In the genomic region with DNA sequence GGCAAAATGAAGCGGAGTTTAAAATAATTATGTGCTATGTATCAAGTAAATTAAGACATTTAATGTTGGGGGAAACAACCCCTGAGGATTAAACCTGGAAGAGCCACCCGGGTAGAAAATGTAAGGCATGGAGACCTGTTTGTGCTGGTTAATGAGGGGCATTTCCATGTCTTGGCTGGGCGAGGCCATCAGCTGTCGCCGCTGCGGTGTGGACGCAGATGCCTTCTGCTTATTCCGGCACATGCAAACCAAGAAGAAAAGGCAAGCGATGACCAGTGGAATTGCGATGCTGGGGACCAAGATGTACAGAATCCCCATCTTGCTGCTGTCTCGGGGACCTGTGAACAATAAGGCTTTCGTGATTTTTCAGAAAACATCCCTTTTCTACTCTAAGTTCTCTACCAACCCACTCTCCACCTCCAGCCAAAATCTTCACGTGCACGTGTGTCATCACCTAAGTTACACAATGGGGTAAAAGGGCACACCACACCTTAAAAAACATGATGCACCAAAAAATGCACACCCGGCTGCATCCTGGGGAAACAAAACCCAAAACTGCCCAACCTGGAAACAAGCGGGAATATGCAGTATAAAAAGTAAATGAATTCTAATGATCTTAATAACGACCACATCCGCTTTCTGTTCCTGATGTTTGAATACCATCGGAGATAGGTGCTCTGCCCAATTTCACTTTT, we compare ENCODE assay signal across 16 cellular contexts.
DNase-seq lines count a peak whose midpoint lies in the region; ATAC-seq and TF ChIP-seq lines count a peak whose summit lies in the region.
"Had no signal": no experiment of that assay in that cellular context is flagged by ENCODE, and none has a peak within 500 bp of the region (broad histone marks: within the 10 kb centered on the region; RNA-seq: fewer than 3 reads in every experiment).

No MANE protein-coding gene starts in this region.

- H3K9ac ChIP-seq in PC-3 (ENCODE audit: low read length), result no peak overlapping the region
- H3K9ac ChIP-seq in mesenchymal stem cell (ENCODE audit: low read length), result no peak overlapping the region
- H3K9ac ChIP-seq: BLaER1 had no signal

- H3K36me3 Mint-ChIP-seq in activated CD8-positive, alpha-beta memory T cell treated with anti-CD3 and anti-CD28 coated beads, Interleukin-2, amount 10 ng/mL, durations not matched to agents 7 days and 5 days, result no peaks in the 10 kb centered on the region
- H3K36me3 Mint-ChIP-seq in stimulated activated effector memory CD8-positive, alpha-beta T cell treated with anti-CD3 and anti-CD28 coated beads, Interleukin-12 subunit alpha, Interleukin-12 subunit beta, amount 100 ng/mL, for 72 hours, result no peaks in the 10 kb centered on the region
- no peaks in the 10 kb centered on the region for H3K36me3 Mint-ChIP-seq in activated T-cell treated with anti-CD3 and anti-CD28 coated beads, Interleukin-2, amount 50 U/mL, for 72 hours (ENCODE audit: insufficient read depth in 2 of 2)
- H3K36me3 Mint-ChIP-seq: CD14-positive monocyte; CD4-positive, alpha-beta memory T cell had no signal

- no peak overlapping the region for H2BK120ac ChIP-seq in mesenchymal stem cell (ENCODE audit: low read depth, low read length)

- H2AFZ ChIP-seq in PC-3 (ENCODE audit: low read length) (no peak overlapping the region), osteoblast (ENCODE audit: low read length) (no peak overlapping the region), mesenchymal stem cell (ENCODE audit: low read depth, low read length) (no peak overlapping the region)

- no peak overlapping the region for H3K27ac Mint-ChIP-seq in activated CD8-positive, alpha-beta memory T cell treated with anti-CD3 and anti-CD28 coated beads, Interleukin-2, amount 10 ng/mL, durations not matched to agents 7 days and 5 days
- H3K27ac Mint-ChIP-seq in stimulated activated effector memory CD8-positive, alpha-beta T cell treated with anti-CD3 and anti-CD28 coated beads, Interleukin-12 subunit alpha, Interleukin-12 subunit beta, amount 100 ng/mL, for 72 hours, result peak overlapping the region; percentile 26
- no peak overlapping the region for H3K27ac Mint-ChIP-seq in activated T-cell treated with anti-CD3 and anti-CD28 coated beads, Interleukin-2, amount 50 U/mL, for 72 hours
- H3K27ac Mint-ChIP-seq: CD4-positive, alpha-beta memory T cell; HFFc6 had no signal

- H4K8ac ChIP-seq in mesenchymal stem cell (ENCODE audit: low read length), result no peak overlapping the region

- intact Hi-C loops in PC-3 (cut with micrococcal nuclease), result loop anchor here (1.0 to 5.0 kb wide), 3 partner anchors 66 to 811 kb away; no protein-coding TSS in a partner anchor

- BruUV-seq in PC-3 (replicated peaks; lab: Mats Ljungman, UMichigan), result no TSS peak

- DNase-seq in activated CD8-positive, alpha-beta memory T cell treated with anti-CD3 and anti-CD28 coated beads for 24 hours, result peak; percentile 37
- DNase-seq in activated CD8-positive, alpha-beta memory T cell treated with anti-CD3 and anti-CD28 coated beads, Interleukin-2, amount 10 ng/mL, durations not matched to agents 7 days and 5 days, result no peak
- peak; percentile 9 for DNase-seq in PC-3
- DNase-seq in osteoblast (ENCODE audit: insufficient read length, low spot score, missing footprints), result peak; percentile 54
- no peak for DNase-seq in stimulated activated effector memory CD8-positive, alpha-beta T cell treated with anti-CD3 and anti-CD28 coated beads, Interleukin-12 subunit alpha, Interleukin-12 subunit beta, amount 100 ng/mL, for 72 hours (ENCODE audit: low spot score in 2 of 2)
- no peak for DNase-seq in mesenchymal stem cell
- DNase-seq in activated CD4-positive, alpha-beta T cell treated with anti-CD3 and anti-CD28 coated beads for 1 hour, result no peak
- DNase-seq in activated T-cell treated with anti-CD3 and anti-CD28 coated beads, Interleukin-2, amount 50 U/mL, for 72 hours, result no peak
- DNase-seq: GDM1, GOT3 had no signal

- H4K20me1 ChIP-seq in PC-3 (ENCODE audit: low read length) (no peaks in the 10 kb centered on the region), osteoblast (ENCODE audit: insufficient read depth, low read length) (no peaks in the 10 kb centered on the region)
- H4K20me1 ChIP-seq: BLaER1 had no signal

- no peak for TF ChIP-seq CTCF in PC-3 (conservative IDR thresholded peaks at IDR 0.05; ENCODE audit: low read depth, low read length)
- TF ChIP-seq CTCF in osteoblast (IDR thresholded peaks at IDR 0.05; ENCODE audit: extremely low read depth, low read depth, low read length), result no peak

- no peak overlapping the region for H2BK12ac ChIP-seq in mesenchymal stem cell (ENCODE audit: low read length in 2 of 2)

- no peak overlapping the region for H3K23ac ChIP-seq in mesenchymal stem cell (ENCODE audit: low read length in 2 of 2)

- H3K27ac ChIP-seq in PC-3 (ENCODE audit: low read length) (no peak overlapping the region), osteoblast (ENCODE audit: low read depth, low read length) (no peak overlapping the region), mesenchymal stem cell (ENCODE audit: low read length, poor library complexity, severe bottlenecking) (no peak overlapping the region)
- H3K27ac ChIP-seq: 22Rv1, BLaER1, HL-60 had no signal

- no peaks in the 10 kb centered on the region for H3K9me2 ChIP-seq in PC-3 (replicated peaks; ENCODE audit: low read length)

- peaks cover 11% of the 10 kb centered on the region for H3K27me3 Mint-ChIP-seq in activated CD8-positive, alpha-beta memory T cell treated with anti-CD3 and anti-CD28 coated beads, Interleukin-2, amount 10 ng/mL, durations not matched to agents 7 days and 5 days
- H3K27me3 Mint-ChIP-seq in activated T-cell treated with anti-CD3 and anti-CD28 coated beads, Interleukin-2, amount 50 U/mL, for 72 hours (ENCODE audit: low read depth), result peaks cover 24% of the 10 kb centered on the region

- H3K27me3 ChIP-seq in PC-3 (ENCODE audit: low read length) (no peaks in the 10 kb centered on the region), osteoblast (ENCODE audit: insufficient read depth, low read length) (no peaks in the 10 kb centered on the region), mesenchymal stem cell (ENCODE audit: control insufficient read depth in 1 of 2, insufficient read depth in 1 of 2, low read length in 2 of 2) (no peaks in the 10 kb centered on the region)
- H3K27me3 ChIP-seq: BLaER1 had no signal

- H3K9me3 ChIP-seq in PC-3 (ENCODE audit: low read length) (no peaks in the 10 kb centered on the region), osteoblast (ENCODE audit: low read depth, low read length) (no peaks in the 10 kb centered on the region), mesenchymal stem cell (ENCODE audit: control insufficient read depth, low read length) (no peaks in the 10 kb centered on the region)
- H3K9me3 ChIP-seq: BLaER1 had no signal

- H3K18ac ChIP-seq in mesenchymal stem cell (ENCODE audit: low read depth in 1 of 2, low read length in 2 of 2), result no peak overlapping the region

- no peaks in the 10 kb centered on the region for H3K9me3 Mint-ChIP-seq in activated CD8-positive, alpha-beta memory T cell treated with anti-CD3 and anti-CD28 coated beads, Interleukin-2, amount 10 ng/mL, durations not matched to agents 7 days and 5 days (ENCODE audit: low read depth)
- H3K9me3 Mint-ChIP-seq in stimulated activated effector memory CD8-positive, alpha-beta T cell treated with anti-CD3 and anti-CD28 coated beads, Interleukin-12 subunit alpha, Interleukin-12 subunit beta, amount 100 ng/mL, for 72 hours, result no peaks in the 10 kb centered on the region
- no peaks in the 10 kb centered on the region for H3K9me3 Mint-ChIP-seq in activated T-cell treated with anti-CD3 and anti-CD28 coated beads, Interleukin-2, amount 50 U/mL, for 72 hours
- H3K9me3 Mint-ChIP-seq: CD14-positive monocyte; CD4-positive, alpha-beta memory T cell; HFFc6 had no signal

- H3K79me1 ChIP-seq in mesenchymal stem cell (replicated peaks; ENCODE audit: low read length, poor library complexity, severe bottlenecking), result peaks cover 1% of the 10 kb centered on the region

- H3F3A ChIP-seq in PC-3 (ENCODE audit: low read length, unreplicated experiment), result no peaks in the 10 kb centered on the region

- WGBS in mesenchymal stem cell, result 96% methylated on average over 19 of the region's 19 CpGs

- no peak overlapping the region for H2BK5ac ChIP-seq in mesenchymal stem cell (ENCODE audit: low read depth, low read length, poor library complexity, severe bottlenecking)

- H3K14ac ChIP-seq in mesenchymal stem cell (ENCODE audit: low read length in 2 of 2), result no peak overlapping the region

- no peak for ATAC-seq in activated CD8-positive, alpha-beta memory T cell treated with anti-CD3 and anti-CD28 coated beads, Interleukin-2, amount 10 ng/mL, durations not matched to agents 7 days and 5 days
- no peak for ATAC-seq in PC-3
- no peak for ATAC-seq in stimulated activated effector memory CD8-positive, alpha-beta T cell treated with anti-CD3 and anti-CD28 coated beads, Interleukin-12 subunit alpha, Interleukin-12 subunit beta, amount 100 ng/mL, for 72 hours
- ATAC-seq in activated T-cell treated with anti-CD3 and anti-CD28 coated beads, Interleukin-2, amount 50 U/mL, for 72 hours (replicated peaks in 1 of 2), result no peak

- peaks cover 12% of the 10 kb centered on the region for H3K4me1 Mint-ChIP-seq in activated CD8-positive, alpha-beta memory T cell treated with anti-CD3 and anti-CD28 coated beads, Interleukin-2, amount 10 ng/mL, durations not matched to agents 7 days and 5 days
- peaks cover 9% of the 10 kb centered on the region for H3K4me1 Mint-ChIP-seq in stimulated activated effector memory CD8-positive, alpha-beta T cell treated with anti-CD3 and anti-CD28 coated beads, Interleukin-12 subunit alpha, Interleukin-12 subunit beta, amount 100 ng/mL, for 72 hours
- peaks cover 5% of the 10 kb centered on the region for H3K4me1 Mint-ChIP-seq in activated T-cell treated with anti-CD3 and anti-CD28 coated beads, Interleukin-2, amount 50 U/mL, for 72 hours (ENCODE audit: low read depth)
- H3K4me1 Mint-ChIP-seq: CD14-positive monocyte; CD4-positive, alpha-beta memory T cell had no signal

- no peaks in the 10 kb centered on the region for H3K36me3 ChIP-seq in PC-3 (ENCODE audit: low read depth, low read length)
- no peaks in the 10 kb centered on the region for H3K36me3 ChIP-seq in osteoblast (ENCODE audit: insufficient read depth, low read length)
- H3K36me3 ChIP-seq in mesenchymal stem cell (ENCODE audit: control insufficient read depth in 1 of 2, insufficient read depth in 2 of 2, low read depth in 1 of 2, low read length in 2 of 2), result peaks cover 26 to 54% of the 10 kb centered on the region in 2 experiments
- H3K36me3 ChIP-seq: BLaER1 had no signal

- no peak overlapping the region for H4K91ac ChIP-seq in mesenchymal stem cell (ENCODE audit: low read length)

- H3K4ac ChIP-seq in mesenchymal stem cell (ENCODE audit: low read depth in 1 of 2, low read length in 2 of 2), result no peak overlapping the region

- CTCF ChIA-PET in activated CD8-positive, alpha-beta memory T cell treated with anti-CD3 and anti-CD28 coated beads, Interleukin-2, amount 10 ng/mL, durations not matched to agents 7 days and 5 days (lab: Charles Lee), result interaction anchor here (0.6 to 2.7 kb wide), 19 partner anchors 8 to 811 kb away, joined by 3 to 16 read pairs (median 5); a partner anchor contains a TSS
- CTCF ChIA-PET in PC-3 (lab: Charles Lee), result interaction anchor here (0.5 to 1.0 kb wide), 12 partner anchors 8 to 831 kb away, joined by 3 to 14 read pairs (median 5); no protein-coding TSS in a partner anchor

- H3K4me3 Mint-ChIP-seq in activated CD8-positive, alpha-beta memory T cell treated with anti-CD3 and anti-CD28 coated beads, Interleukin-2, amount 10 ng/mL, durations not matched to agents 7 days and 5 days, result no peak overlapping the region
- no peak overlapping the region for H3K4me3 Mint-ChIP-seq in stimulated activated effector memory CD8-positive, alpha-beta T cell treated with anti-CD3 and anti-CD28 coated beads, Interleukin-12 subunit alpha, Interleukin-12 subunit beta, amount 100 ng/mL, for 72 hours
- no peak overlapping the region for H3K4me3 Mint-ChIP-seq in activated T-cell treated with anti-CD3 and anti-CD28 coated beads, Interleukin-2, amount 50 U/mL, for 72 hours
- H3K4me3 Mint-ChIP-seq: CD14-positive monocyte; CD4-positive, alpha-beta memory T cell; HFFc6 had no signal

- H3K79me2 ChIP-seq in PC-3 (ENCODE audit: low read length), result no peaks in the 10 kb centered on the region
- H3K79me2 ChIP-seq in osteoblast (ENCODE audit: insufficient read depth, low read length), result no peaks in the 10 kb centered on the region

- H3K4me3 ChIP-seq in PC-3 (ENCODE audit: low read length) (no peak overlapping the region), osteoblast (ENCODE audit: insufficient read depth, low read length) (no peak overlapping the region), mesenchymal stem cell (ENCODE audit: insufficient read depth in 1 of 2, low read depth in 1 of 2, low read length in 2 of 2) (no peak overlapping the region)
- H3K4me3 ChIP-seq: BLaER1 had no signal

- no peaks in the 10 kb centered on the region for H3K4me1 ChIP-seq in PC-3 (ENCODE audit: insufficient read depth, low read length)
- H3K4me1 ChIP-seq in osteoblast (ENCODE audit: insufficient read depth, low read length), result no peaks in the 10 kb centered on the region
- peaks cover 10% of the 10 kb centered on the region for H3K4me1 ChIP-seq in mesenchymal stem cell (ENCODE audit: control insufficient read depth, insufficient read depth, low read depth, low read length)
- H3K4me1 ChIP-seq: BLaER1 had no signal

- H3K4me2 ChIP-seq in PC-3 (ENCODE audit: low read length) (no peak overlapping the region), osteoblast (ENCODE audit: insufficient read depth, low read length) (no peak overlapping the region), mesenchymal stem cell (ENCODE audit: low read length, poor library complexity, severe bottlenecking) (no peak overlapping the region)
- H3K4me2 ChIP-seq: BLaER1 had no signal

- POLR2A ChIA-PET in PC-3 (lab: Charles Lee; ENCODE audit: unreplicated experiment), result interaction anchor here (0.6 kb wide), 1 partner anchor 1420 kb away, joined by 5 read pairs; no protein-coding TSS in a partner anchor

- no peak overlapping the region for H2AK5ac ChIP-seq in mesenchymal stem cell (ENCODE audit: low read length, severe bottlenecking)

- H2BK15ac ChIP-seq in mesenchymal stem cell (ENCODE audit: low read depth, poor library complexity, severe bottlenecking), result no peak overlapping the region

Comparison
In these comparisons a context has a peak if more than half of its experiments do, and no peak if none do; other contexts are left out.
1. DNase-seq: peak in activated CD8-positive, alpha-beta memory T cell treated with anti-CD3 and anti-CD28 coated beads for 24 hours (single experiment), PC-3 (single experiment) and osteoblast (single experiment); none in activated CD8-positive, alpha-beta memory T cell treated with anti-CD3 and anti-CD28 coated beads, Interleukin-2, amount 10 ng/mL, durations not matched to agents 7 days and 5 days (single experiment), stimulated activated effector memory CD8-positive, alpha-beta T cell treated with anti-CD3 and anti-CD28 coated beads, Interleukin-12 subunit alpha, Interleukin-12 subunit beta, amount 100 ng/mL, for 72 hours (0 of 2), mesenchymal stem cell (single experiment), activated CD4-positive, alpha-beta T cell treated with anti-CD3 and anti-CD28 coated beads for 1 hour (single experiment) and activated T-cell treated with anti-CD3 and anti-CD28 coated beads, Interleukin-2, amount 50 U/mL, for 72 hours (0 of 2).